ENCODE assay signal across 22 cellular contexts in the genomic region with DNA sequence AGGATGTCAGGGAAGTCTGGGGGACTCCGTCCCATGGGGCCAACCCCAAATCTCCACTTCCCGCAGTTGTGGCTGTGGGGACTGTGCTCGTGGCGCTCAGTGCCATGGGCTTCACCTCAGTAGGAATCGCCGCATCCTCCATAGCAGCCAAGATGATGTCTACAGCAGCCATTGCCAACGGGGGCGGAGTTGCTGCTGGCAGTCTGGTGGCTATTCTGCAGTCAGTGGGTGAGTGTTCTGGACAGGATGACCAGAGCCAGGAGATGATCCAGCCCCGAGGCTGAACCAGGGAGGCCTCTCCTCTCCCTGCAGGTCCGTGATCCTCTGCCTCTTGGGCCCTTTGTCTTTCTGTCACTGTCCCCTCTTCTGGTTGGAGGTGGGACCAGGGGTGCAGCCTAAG. TPM values are rescaled to one million over a fixed set of nuclear protein-coding genes. Genes with fewer than 3 reads are reported as not detected.
DNase-seq lines count a peak whose midpoint lies in the region; ATAC-seq lines count a peak whose summit lies in the region.
"Had no signal": no experiment of that assay in that cellular context is flagged by ENCODE, and none has a peak within 500 bp of the region (broad histone marks: within the 10 kb centered on the region; RNA-seq: fewer than 3 reads in every experiment).

No MANE protein-coding gene starts in this region.

- ATAC-seq in GM21717 (IDR thresholded peaks at IDR 0.05; ENCODE audit: unreplicated experiment) (no peak), GM18909 (IDR thresholded peaks at IDR 0.05; ENCODE audit: poor library complexity, unreplicated experiment) (no peak)

- H3K27me3 ChIP-seq in GM23248 (replicated peaks; ENCODE audit: insufficient read depth) = no peaks in the 10 kb centered on the region
- no peaks in the 10 kb centered on the region for H3K27me3 ChIP-seq in subcutaneous abdominal adipose tissue (ENCODE audit: control insufficient read depth in 5 of 5, insufficient read depth in 4 of 5, low read length in 5 of 5)
- H3K27me3 ChIP-seq: BLaER1, SJCRH30 had no signal

- no peak overlapping the region for H3K27ac ChIP-seq in GM23248
- peak overlapping the region; percentile 37 for H3K27ac ChIP-seq in subcutaneous abdominal adipose tissue (ENCODE audit: low read depth, low read length)
- H3K27ac ChIP-seq: BLaER1, RWPE1, SJCRH30 had no signal

- H3K4me1 ChIP-seq in GM23248 (ENCODE audit: insufficient read depth) = peaks cover 20% of the 10 kb centered on the region
- H3K4me1 ChIP-seq in subcutaneous abdominal adipose tissue (ENCODE audit: control insufficient read depth in 5 of 5, insufficient read depth in 5 of 5, low read length in 5 of 5) = peaks cover 0 to 8% (median 5%) of the 10 kb centered on the region in 5 donors
- H3K4me1 ChIP-seq: SJCRH30 had no signal

- H4K20me1 ChIP-seq in GM23248 (ENCODE audit: insufficient read depth) = no peaks in the 10 kb centered on the region
- H4K20me1 ChIP-seq: BLaER1 had no signal

- no peak overlapping the region for H2AFZ ChIP-seq in GM23248

- DNase-seq in GM23248 = peak; percentile 20
- DNase-seq in cerebellar cortex (ENCODE audit: low spot score) = peak; percentile 76
- DNase-seq in medulla oblongata (ENCODE audit: extremely low spot score) = peak; percentile 50
- no peak for DNase-seq in DMS53 treated with DMSO at 0.1 percent for 48 hours (lab: John Stamatoyannopoulos, UW; ENCODE audit: unreplicated experiment)
- DNase-seq: CD4-positive, alpha-beta T cell; COR-L47; DMS 273 treated with DMSO at 0.1 percent for 48 hours; MV-4-11; NCI-H1105 treated with DMSO at 0.1 percent for 48 hours; NCI-H2029 treated with DMSO at 0.1 percent for 48 hours; NCI-H2171; NCI-H345; NCI-H524; NCI-H774; NK-92 treated with Interleukin-12 subunit alpha and Interleukin-12 subunit beta, amount 100 ng/mL, for 24 hours; SJCRH30 had no signal

- 90 to 95% methylated on average over 10 of the region's 10 CpGs for WGBS in GM23248 (ENCODE audit: low coverage in 1 of 2, low lambda C conversion rate in 2 of 2, missing lambda C conversion rate in 2 of 2), 2 experiments

- H3K9ac ChIP-seq in GM23248 = no peak overlapping the region
- H3K9ac ChIP-seq in subcutaneous abdominal adipose tissue (ENCODE audit: low read length in 5 of 5) = no peak overlapping the region
- H3K9ac ChIP-seq: BLaER1 had no signal

- H3F3A ChIP-seq in GM23248 (ENCODE audit: insufficient read depth) = peaks cover 20% of the 10 kb centered on the region

- no peaks in the 10 kb centered on the region for H3K9me3 ChIP-seq in GM23248 (ENCODE audit: low read depth)
- no peaks in the 10 kb centered on the region for H3K9me3 ChIP-seq in subcutaneous abdominal adipose tissue (ENCODE audit: control insufficient read depth in 5 of 5, low read length in 5 of 5)
- H3K9me3 ChIP-seq: BLaER1, SJCRH30 had no signal

- no peak overlapping the region for H3K4me2 ChIP-seq in GM23248 (ENCODE audit: unreplicated experiment)
- H3K4me2 ChIP-seq: BLaER1 had no signal

- no peak overlapping the region for H3K4me3 ChIP-seq in GM23248
- H3K4me3 ChIP-seq in subcutaneous abdominal adipose tissue (ENCODE audit: low read depth in 1 of 5, low read length in 5 of 5) = no peak overlapping the region
- H3K4me3 ChIP-seq: BLaER1, SJCRH30 had no signal

- no peaks in the 10 kb centered on the region for H3K79me2 ChIP-seq in GM23248 (ENCODE audit: insufficient read depth)

- H3K36me3 ChIP-seq in GM23248 (ENCODE audit: low read depth) (no peaks in the 10 kb centered on the region), subcutaneous abdominal adipose tissue (ENCODE audit: control insufficient read depth in 5 of 5, insufficient read depth in 5 of 5, low read length in 5 of 5) (peaks cover 0 to 12% (median 6%) of the 10 kb centered on the region in 5 donors)
- H3K36me3 ChIP-seq: SJCRH30 had no signal

- no peaks in the 10 kb centered on the region for H3K9me2 ChIP-seq in GM23248 (ENCODE audit: insufficient read depth)

- in situ Hi-C loops in GM23248 (cut with MboI) = no loop called here

RNA-seq across cellular contexts. Expression of a gene that starts 8.8 kb away (rescaled TPM):
- not detected in 2 replicates for total RNA-seq in GM23248 (2014; rRNA removed; shearing (Covaris generic))
- polyA plus RNA-seq in GM23248 (2016; fragmentation: Nextera tagmentation; extraction: Ambion mirVana) = not detected in 2 replicates
- polyA plus RNA-seq: IgD-negative memory B cell had no signal

RNA-seq across cellular contexts. Expression of a gene that starts 20.6 kb away (rescaled TPM):
- 13.5 and 14.2 TPM in 2 replicates for total RNA-seq in GM23248 (2014; rRNA removed; shearing (Covaris generic))
- polyA plus RNA-seq in GM23248 (2016; fragmentation: Nextera tagmentation; extraction: Ambion mirVana) = 31.8 and 32.6 TPM in 2 replicates

RNA-seq across cellular contexts. Expression of a gene that starts 20.7 kb away (rescaled TPM):
- 123 and 125 TPM in 2 replicates for total RNA-seq in GM23248 (2014; rRNA removed; shearing (Covaris generic))
- 143 and 149 TPM in 2 replicates for polyA plus RNA-seq in GM23248 (2016; fragmentation: Nextera tagmentation; extraction: Ambion mirVana)

RNA-seq across cellular contexts. Expression of a gene that starts 27.7 kb away (rescaled TPM):
- 61.7 and 95.3 TPM in 2 replicates for total RNA-seq in GM23248 (2014; rRNA removed; shearing (Covaris generic))
- 161 and 170 TPM in 2 replicates for polyA plus RNA-seq in GM23248 (2016; fragmentation: Nextera tagmentation; extraction: Ambion mirVana)
